Comparison of ENCODE assay signal across 8 cellular contexts in genomic region chr3:119562307-119562961, GRCh38. TPM values are rescaled to one million over a fixed set of nuclear protein-coding genes. Genes with fewer than 3 reads are reported as not detected.
DNase-seq lines count a peak whose midpoint lies in the region; ATAC-seq and TF ChIP-seq lines count a peak whose summit lies in the region.

No MANE protein-coding gene starts in this region.

- H3K36me3 Mint-ChIP-seq in activated naive CD8-positive, alpha-beta T cell treated with anti-CD3 and anti-CD28 coated beads, Interleukin-2, amount 10 ng/mL, durations not matched to agents 7 days and 5 days, result peaks cover 10% of the 10 kb centered on the region

- H3K4me1 ChIP-seq in KMS-11 (ENCODE audit: low read depth, poor library complexity, severe bottlenecking), result peaks cover 50% of the 10 kb centered on the region
- H3K4me1 ChIP-seq in aorta (ENCODE audit: control insufficient read depth in 1 of 2, insufficient read depth in 2 of 2, low read length in 2 of 2), result no peaks in the 10 kb centered on the region

- DNase-seq in activated naive CD8-positive, alpha-beta T cell treated with anti-CD3 and anti-CD28 coated beads, Interleukin-2, amount 10 ng/mL, durations not matched to agents 7 days and 5 days, result peak; percentile 38
- DNase-seq in aorta, result no peak
- no peak for DNase-seq in cerebellar nuclear complex (lab: John Stamatoyannopoulos, UW)
- DNase-seq in NCI-H2029 (lab: John Stamatoyannopoulos, UW), result no peak
- no peak for DNase-seq in posterior vena cava (ENCODE audit: low spot score)

- H3K9me3 ChIP-seq in aorta (ENCODE audit: control insufficient read depth, low read length), result no peaks in the 10 kb centered on the region

- ATAC-seq in GM18498 (IDR thresholded peaks at IDR 0.05; ENCODE audit: unreplicated experiment), result peak; percentile 75
- ATAC-seq in GM21529 (IDR thresholded peaks at IDR 0.05; ENCODE audit: unreplicated experiment), result peak; percentile 69
- ATAC-seq in activated naive CD8-positive, alpha-beta T cell treated with anti-CD3 and anti-CD28 coated beads, Interleukin-2, amount 10 ng/mL, durations not matched to agents 7 days and 5 days (ENCODE audit: low read depth), result peak; percentile 20
- ATAC-seq in aorta (ENCODE audit: low FRiP score), result peak; percentile 57

- H3K4me2 ChIP-seq in KMS-11, result peak overlapping the region; percentile 38

- WGBS in aorta, 2 donors, result 63 to 68% methylated on average over 6 of the region's 6 CpGs

- intact Hi-C loops in aorta (cut with DNase I) (no loop called here), posterior vena cava (cut with DNase I) (no loop called here)

- peaks cover 18% of the 10 kb centered on the region for H3K4me1 Mint-ChIP-seq in activated naive CD8-positive, alpha-beta T cell treated with anti-CD3 and anti-CD28 coated beads, Interleukin-2, amount 10 ng/mL, durations not matched to agents 7 days and 5 days

- H3K4me3 Mint-ChIP-seq in activated naive CD8-positive, alpha-beta T cell treated with anti-CD3 and anti-CD28 coated beads, Interleukin-2, amount 10 ng/mL, durations not matched to agents 7 days and 5 days, result no peak overlapping the region

- TF ChIP-seq CTCF in KMS-11 (conservative IDR thresholded peaks at IDR 0.05; ENCODE audit: low read depth, low read length), result no peak

- POLR2A ChIA-PET in activated naive CD8-positive, alpha-beta T cell treated with anti-CD3 and anti-CD28 coated beads, Interleukin-2, amount 10 ng/mL, durations not matched to agents 7 days and 5 days (lab: Charles Lee), result interaction anchor here (0.7 to 1.0 kb wide), 2 partner anchors 64 to 185 kb away, joined by 3 to 5 read pairs; no protein-coding TSS in a partner anchor

- no peak overlapping the region for H3K4me3 ChIP-seq in KMS-11 (IDR thresholded peaks at IDR 0.05; ENCODE audit: insufficient read depth, low read depth, low read length)
- H3K4me3 ChIP-seq in aorta (ENCODE audit: low read length in 2 of 2), result no peak overlapping the region

- H3K27ac ChIP-seq in KMS-11, result peak overlapping the region; percentile 64
- no peak overlapping the region for H3K27ac ChIP-seq in aorta (ENCODE audit: low read depth in 1 of 2, low read length in 2 of 2)

- peaks cover 3% of the 10 kb centered on the region for H3K9me3 Mint-ChIP-seq in activated naive CD8-positive, alpha-beta T cell treated with anti-CD3 and anti-CD28 coated beads, Interleukin-2, amount 10 ng/mL, durations not matched to agents 7 days and 5 days

- H3K36me3 ChIP-seq in KMS-11 (ENCODE audit: insufficient read depth), result no peaks in the 10 kb centered on the region
- no peaks in the 10 kb centered on the region for H3K36me3 ChIP-seq in aorta (ENCODE audit: control insufficient read depth in 1 of 2, insufficient read depth in 2 of 2, low read length in 1 of 2)

- H3K9ac ChIP-seq in KMS-11, result peak overlapping the region; percentile 31; the same call in 1 of the 2 replicates

- H2AFZ ChIP-seq in KMS-11 (ENCODE audit: low read depth), result peak overlapping the region; percentile 49

- H3K27me3 ChIP-seq in KMS-11 (ENCODE audit: insufficient read depth, low read depth) (no peaks in the 10 kb centered on the region), aorta (ENCODE audit: control insufficient read depth in 1 of 2, insufficient read depth in 2 of 2, low read length in 1 of 2) (no peaks in the 10 kb centered on the region)

- H4K20me1 ChIP-seq in KMS-11 (ENCODE audit: insufficient read depth), result no peaks in the 10 kb centered on the region

- H3K79me2 ChIP-seq in KMS-11 (ENCODE audit: insufficient read depth, low read depth), result no peaks in the 10 kb centered on the region

- H3K27ac Mint-ChIP-seq in activated naive CD8-positive, alpha-beta T cell treated with anti-CD3 and anti-CD28 coated beads, Interleukin-2, amount 10 ng/mL, durations not matched to agents 7 days and 5 days, result peak overlapping the region; percentile 64

- no peaks in the 10 kb centered on the region for H3K27me3 Mint-ChIP-seq in activated naive CD8-positive, alpha-beta T cell treated with anti-CD3 and anti-CD28 coated beads, Interleukin-2, amount 10 ng/mL, durations not matched to agents 7 days and 5 days

RNA-seq across cellular contexts. Expression of gene CD80, which starts 3.0 kb away (rescaled TPM):
- total RNA-seq in activated naive CD8-positive, alpha-beta T cell treated with anti-CD3 and anti-CD28 coated beads, Interleukin-2, amount 10 ng/mL, durations not matched to agents 7 days and 5 days, result 10 to 100 TPM; 11.6 to 15.2 TPM
- total RNA-seq in aorta (1 to 10 TPM; 1.8 to 2.3 TPM), posterior vena cava (1 to 10 TPM in 1 of 2 donors, under 1 TPM in 1; 0.24 to 1.3 TPM)
- polyA plus RNA-seq in aorta, result under 1 TPM in 1 of 2 donors, not detected in 1; 0.38 TPM

RNA-seq across cellular contexts. Expression of gene ADPRH, which starts 16.9 kb away (rescaled TPM):
- 1 to 10 TPM; 4.5 to 5.9 TPM for total RNA-seq in activated naive CD8-positive, alpha-beta T cell treated with anti-CD3 and anti-CD28 coated beads, Interleukin-2, amount 10 ng/mL, durations not matched to agents 7 days and 5 days
- total RNA-seq in aorta (10 to 100 TPM; 13.6 to 13.9 TPM), posterior vena cava (10 to 100 TPM; 15.3 to 17.9 TPM)
- polyA plus RNA-seq in aorta, result 1 to 10 TPM; 5.6 to 7.5 TPM

RNA-seq across cellular contexts. Expression of gene PLA1A, which starts 35.3 kb away (rescaled TPM):
- total RNA-seq in activated naive CD8-positive, alpha-beta T cell treated with anti-CD3 and anti-CD28 coated beads, Interleukin-2, amount 10 ng/mL, durations not matched to agents 7 days and 5 days, result under 1 TPM in 1 of 2 experiments, not detected in 1; 0.19 TPM
- total RNA-seq in aorta, result 1 to 10 TPM; 2.1 to 5.7 TPM
- polyA plus RNA-seq in aorta, result 1 to 10 TPM in 1 of 2 donors, under 1 TPM in 1; 0.50 to 4.0 TPM
- total RNA-seq in posterior vena cava, result 1 to 10 TPM; 2.7 to 6.2 TPM

Comparison
In these comparisons a context has a peak if more than half of its experiments do, and no peak if none do; other contexts are left out.
1. ATAC-seq: peak in every context shown above with its lines; median percentile 75 in GM18498; 69 in GM21529; 57 in aorta; 20 in activated naive CD8-positive, alpha-beta T cell treated with anti-CD3 and anti-CD28 coated beads, Interleukin-2, amount 10 ng/mL, durations not matched to agents 7 days and 5 days.